In genomic region chr16:57575468-57576277, GRCh38 we compare ENCODE assay signal across 19 cellular contexts. TPM values are rescaled to one million over a fixed set of nuclear protein-coding genes. Genes with fewer than 3 reads are reported as not detected.
DNase-seq lines count a peak whose midpoint lies in the region; ATAC-seq and TF ChIP-seq lines count a peak whose summit lies in the region.
"Had no signal": no experiment of that assay in that cellular context is flagged by ENCODE, and none has a peak within 500 bp of the region (broad histone marks: within the 10 kb centered on the region; RNA-seq: fewer than 3 reads in every experiment).

No MANE protein-coding gene starts in this region.

- H3K27ac ChIP-seq in DND-41 (ENCODE audit: low read length) (no peak overlapping the region), osteoblast (ENCODE audit: low read depth, low read length) (no peak overlapping the region)
- H3K27ac ChIP-seq: 22Rv1, dorsolateral prefrontal cortex, epithelial cell of prostate, hepatocyte, psoas muscle had no signal

- peak overlapping the region; percentile 94 for H3K27ac Mint-ChIP-seq in T-helper 2 cell treated with Interferon-gamma antibody and Interleukin-4, amounts not matched to agents 5 μg/mL and 100 μg/mL, for 36 hours
- H3K27ac Mint-ChIP-seq in naive B cell = peak overlapping the region in 4 of 6 donors; percentile 32 to 57 (median 52)
- H3K27ac Mint-ChIP-seq: activated naive CD4-positive, alpha-beta T cell treated with anti-CD3 and anti-CD28 coated beads, Interleukin-2, amount 50 U/mL, for 24 hours; HFFc6 had no signal

- H3K4me3 ChIP-seq in DND-41 (ENCODE audit: low read depth in 1 of 2, low read length in 2 of 2) = no peak overlapping the region
- H3K4me3 ChIP-seq in osteoblast (ENCODE audit: insufficient read depth, low read length) = no peak overlapping the region
- H3K4me3 ChIP-seq: hepatocyte, mucosa of descending colon, psoas muscle had no signal

- H3K79me2 ChIP-seq in DND-41 (ENCODE audit: insufficient read depth, low read length) = no peaks in the 10 kb centered on the region
- H3K79me2 ChIP-seq in osteoblast (ENCODE audit: insufficient read depth, low read length) = no peaks in the 10 kb centered on the region
- H3K79me2 ChIP-seq: hepatocyte had no signal

- H3K27me3 ChIP-seq in DND-41 (ENCODE audit: insufficient read depth, low read length, poor library complexity) = no peaks in the 10 kb centered on the region
- H3K27me3 ChIP-seq in osteoblast (ENCODE audit: insufficient read depth, low read length) = peaks cover 14% of the 10 kb centered on the region
- H3K27me3 ChIP-seq: hepatocyte had no signal

- H3K36me3 ChIP-seq in DND-41 (ENCODE audit: insufficient read depth, low read length) (no peaks in the 10 kb centered on the region), osteoblast (ENCODE audit: insufficient read depth, low read length) (no peaks in the 10 kb centered on the region)

- no peak for TF ChIP-seq CTCF in DND-41 (IDR thresholded peaks at IDR 0.05; ENCODE audit: borderline replicate concordance, extremely low read depth, low read length, poor library complexity, severe bottlenecking)
- TF ChIP-seq CTCF in osteoblast (IDR thresholded peaks at IDR 0.05; ENCODE audit: extremely low read depth, low read depth, low read length) = no peak

- no peaks in the 10 kb centered on the region for H3K9me3 Mint-ChIP-seq in T-helper 2 cell treated with Interferon-gamma antibody and Interleukin-4, amounts not matched to agents 5 μg/mL and 100 μg/mL, for 36 hours
- peaks cover 0 to 2% (median 0%) of the 10 kb centered on the region in 7 donors for H3K9me3 Mint-ChIP-seq in naive B cell
- H3K9me3 Mint-ChIP-seq: activated naive CD4-positive, alpha-beta T cell treated with anti-CD3 and anti-CD28 coated beads, Interleukin-2, amount 50 U/mL, for 24 hours; central memory CD8-positive, alpha-beta T cell; HFFc6 had no signal

- no peak overlapping the region for H3K9ac ChIP-seq in DND-41 (ENCODE audit: low read depth, low read length)

- no peak overlapping the region for H3K4me3 Mint-ChIP-seq in T-helper 2 cell treated with Interferon-gamma antibody and Interleukin-4, amounts not matched to agents 5 μg/mL and 100 μg/mL, for 36 hours
- no peak overlapping the region for H3K4me3 Mint-ChIP-seq in naive B cell
- H3K4me3 Mint-ChIP-seq: activated naive CD4-positive, alpha-beta T cell treated with anti-CD3 and anti-CD28 coated beads, Interleukin-2, amount 50 U/mL, for 24 hours; central memory CD8-positive, alpha-beta T cell; HFFc6 had no signal

- H4K20me1 ChIP-seq in DND-41 (ENCODE audit: insufficient read depth, low read length) (no peaks in the 10 kb centered on the region), osteoblast (ENCODE audit: insufficient read depth, low read length) (no peaks in the 10 kb centered on the region)

- peaks cover 43% of the 10 kb centered on the region for H3K4me1 Mint-ChIP-seq in T-helper 2 cell treated with Interferon-gamma antibody and Interleukin-4, amounts not matched to agents 5 μg/mL and 100 μg/mL, for 36 hours (ENCODE audit: low read depth)
- H3K4me1 Mint-ChIP-seq in naive B cell = peaks cover 14 to 26% (median 18%) of the 10 kb centered on the region in 3 donors

- H3K4me2 ChIP-seq in DND-41 (ENCODE audit: insufficient read depth, low read length) (no peak overlapping the region), osteoblast (ENCODE audit: insufficient read depth, low read length) (no peak overlapping the region)
- H3K4me2 ChIP-seq: hepatocyte had no signal

- ATAC-seq in DND-41 (ENCODE audit: insufficient read depth, low read depth) (no peak), naive B cell (ENCODE audit: low read depth in 2 of 2) (no peak), GM21619 (IDR thresholded peaks at IDR 0.05; ENCODE audit: unreplicated experiment) (no peak)

- H2AFZ ChIP-seq in DND-41 (ENCODE audit: low read depth, low read length) = no peak overlapping the region
- no peak overlapping the region for H2AFZ ChIP-seq in osteoblast (ENCODE audit: low read length)
- H2AFZ ChIP-seq: hepatocyte had no signal

- DNase-seq in T-helper 2 cell treated with Interferon-gamma antibody and Interleukin-4, amounts not matched to agents 5 μg/mL and 100 μg/mL, for 36 hours (ENCODE audit: low spot score) = no peak
- DNase-seq in T-helper 2 cell (no peak), DND-41 (peak; percentile 5), naive B cell (no peak), osteoblast (ENCODE audit: insufficient read length, low spot score, missing footprints) (no peak), NCI-H187 (lab: John Stamatoyannopoulos, UW) (no peak)
- peak; percentile 54 for DNase-seq in activated CD8-positive, alpha-beta memory T cell treated with anti-CD3 and anti-CD28 coated beads, Interleukin-2, amount 50 U/mL, for 48 hours
- DNase-seq: NCI-H1048 had no signal

- H3K4me1 ChIP-seq in DND-41 (ENCODE audit: insufficient read depth, low read length) (peaks cover 36% of the 10 kb centered on the region), osteoblast (ENCODE audit: insufficient read depth, low read length) (no peaks in the 10 kb centered on the region)
- H3K4me1 ChIP-seq: psoas muscle had no signal

- peaks cover 6% of the 10 kb centered on the region for H3K27me3 Mint-ChIP-seq in T-helper 2 cell treated with Interferon-gamma antibody and Interleukin-4, amounts not matched to agents 5 μg/mL and 100 μg/mL, for 36 hours (ENCODE audit: low read depth)
- H3K27me3 Mint-ChIP-seq in naive B cell = no peaks in the 10 kb centered on the region
- H3K27me3 Mint-ChIP-seq: activated naive CD4-positive, alpha-beta T cell treated with anti-CD3 and anti-CD28 coated beads, Interleukin-2, amount 50 U/mL, for 24 hours; central memory CD8-positive, alpha-beta T cell had no signal

- H3K9me3 ChIP-seq in DND-41 (ENCODE audit: insufficient read depth, low read length, severe bottlenecking) = no peaks in the 10 kb centered on the region
- H3K9me3 ChIP-seq in osteoblast (ENCODE audit: low read depth, low read length) = no peaks in the 10 kb centered on the region
- H3K9me3 ChIP-seq: mucosa of descending colon, psoas muscle had no signal

- H3K36me3 Mint-ChIP-seq in T-helper 2 cell treated with Interferon-gamma antibody and Interleukin-4, amounts not matched to agents 5 μg/mL and 100 μg/mL, for 36 hours (ENCODE audit: low read depth) = no peaks in the 10 kb centered on the region
- H3K36me3 Mint-ChIP-seq in naive B cell = no peaks in the 10 kb centered on the region
- H3K36me3 Mint-ChIP-seq: activated naive CD4-positive, alpha-beta T cell treated with anti-CD3 and anti-CD28 coated beads, Interleukin-2, amount 50 U/mL, for 24 hours had no signal

RNA-seq across cellular contexts. Expression of gene ADGRG5, which starts 33.2 kb away (rescaled TPM):
- 10 to 100 TPM; 15.2 to 36.4 (median 18.9) TPM for polyA plus RNA-seq in naive B cell (ENCODE audit: low read depth in 6 of 6)
- not detected in 2 replicates for total RNA-seq in osteoblast
- total RNA-seq: HFFc6 had no signal

RNA-seq across cellular contexts. Expression of gene CCDC102A, which starts 39.3 kb away (rescaled TPM):
- polyA plus RNA-seq in naive B cell (ENCODE audit: low read depth in 6 of 6) = 10 to 100 TPM in 2 of 6 donors, 1 to 10 TPM in 4; 3.8 to 13.8 (median 9.3) TPM
- total RNA-seq in osteoblast = 9.8 and 10.6 TPM in 2 replicates

RNA-seq across cellular contexts. Expression of gene ADGRG1, which starts 52.8 kb away (rescaled TPM):
- polyA plus RNA-seq in naive B cell (ENCODE audit: low read depth in 6 of 6) = under 1 TPM in 5 of 6 donors, not detected in 1; 0.17 to 0.72 (median 0.65) TPM
- 0.29 and 0.72 TPM in 2 replicates for total RNA-seq in osteoblast
- total RNA-seq: OCI-LY7 had no signal

Comparison
In these comparisons a context has a peak if more than half of its experiments do, and no peak if none do; other contexts are left out.
1. DNase-seq: peak in DND-41 (single experiment) and activated CD8-positive, alpha-beta memory T cell treated with anti-CD3 and anti-CD28 coated beads, Interleukin-2, amount 50 U/mL, for 48 hours (single experiment); none in T-helper 2 cell treated with Interferon-gamma antibody and Interleukin-4, amounts not matched to agents 5 μg/mL and 100 μg/mL, for 36 hours (single experiment), T-helper 2 cell (0 of 5), naive B cell (single experiment), osteoblast (single experiment) and NCI-H187 (0 of 2).